In the genomic region with DNA sequence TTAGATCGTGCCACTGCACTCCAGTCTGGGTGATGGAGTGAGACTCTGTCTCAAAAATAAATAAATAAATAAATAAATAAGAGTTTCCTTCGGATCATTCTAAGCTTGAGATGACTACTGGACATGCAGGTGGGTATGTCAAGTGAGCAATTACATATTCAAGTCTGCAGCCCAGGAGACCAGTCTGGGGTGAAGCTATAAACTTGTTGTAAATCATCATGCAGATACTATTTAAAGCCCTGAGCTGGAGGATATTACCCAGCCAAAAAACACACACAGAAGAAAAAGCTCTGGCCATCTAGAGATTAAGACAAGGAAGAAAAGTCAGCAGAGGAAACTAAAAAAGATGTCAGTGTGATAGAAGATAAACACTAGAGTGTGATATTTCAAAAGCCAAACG, we compare ENCODE assay signal across 7 cellular contexts. TPM values are rescaled to one million over a fixed set of nuclear protein-coding genes. Genes with fewer than 3 reads are reported as not detected.
"Had no signal": no experiment of that assay in that cellular context is flagged by ENCODE, and none has a peak within 500 bp of the region (broad histone marks: within the 10 kb centered on the region; RNA-seq: fewer than 3 reads in every experiment).

No MANE protein-coding gene starts in this region.

- DNase-seq: H9, HCEC 1CT, IMR-90 had no signal

- ATAC-seq: GM23338, K562 had no signal

- H3K4me3 Mint-ChIP-seq: GM23338, H9 had no signal

- H3K9me3 Mint-ChIP-seq: GM23338 had no signal

- H3K4me1 Mint-ChIP-seq: GM23338 had no signal

- H3K27ac Mint-ChIP-seq: GM23338, H9 had no signal

- H3K4me3 ChIP-seq: GM23338, K562 had no signal

RNA-seq across cellular contexts. Expression of a gene that starts 47.0 kb away (rescaled TPM):
- total RNA-seq: H1, H9, HT-29, IMR-90, K562 had no signal
- polyA plus RNA-seq: GM23338, H1, IMR-90, K562 had no signal
